ENCODE assay signal across 18 cellular contexts in genomic region chr9:131233989-131234388, GRCh38. TPM values are rescaled to one million over a fixed set of nuclear protein-coding genes. Genes with fewer than 3 reads are reported as not detected.
DNase-seq lines count a peak whose midpoint lies in the region; ATAC-seq, FAIRE-seq and TF ChIP-seq lines count a peak whose summit lies in the region.
"Had no signal": no experiment of that assay in that cellular context is flagged by ENCODE, and none has a peak within 500 bp of the region (broad histone marks: within the 10 kb centered on the region; RNA-seq: fewer than 3 reads in every experiment).

No MANE protein-coding gene starts in this region.

- H3K36me3 ChIP-seq in heart right ventricle: peaks cover 0 to 68% (median 28%) of the 10 kb centered on the region in 9 donors
- peaks cover 9 to 51% of the 10 kb centered on the region in 2 experiments for H3K36me3 ChIP-seq in SK-N-SH (replicated peaks in 1 of 2; ENCODE audit: control insufficient read depth in 1 of 2, insufficient read depth in 2 of 2, low read length in 1 of 2)

- no peaks in the 10 kb centered on the region for H3K79me2 ChIP-seq in SK-N-SH (ENCODE audit: insufficient read depth)

- no peaks in the 10 kb centered on the region for H3F3A ChIP-seq in SK-N-SH (replicated peaks; ENCODE audit: insufficient read depth)

- H3K9ac ChIP-seq in SK-N-SH: no peak overlapping the region

- peak overlapping the region; percentile 58 for H3K4me3 Mint-ChIP-seq in activated CD4-positive, alpha-beta memory T cell treated with anti-CD3 and anti-CD28 coated beads for 36 hours
- peak overlapping the region; percentile 15 for H3K4me3 Mint-ChIP-seq in endothelial cell (ENCODE audit: unreplicated experiment)
- no peak overlapping the region for H3K4me3 Mint-ChIP-seq in stimulated activated memory B cell treated with anti-CD40 and anti-IgM and Interleukin-4, amounts not matched to agents 10 μg/mL and 1 μg/mL and 100 μg/mL, for 72 hours
- H3K4me3 Mint-ChIP-seq: H9, nephron had no signal

- TF ChIP-seq EP300 in SK-N-SH (IDR thresholded peaks at IDR 0.05; ENCODE audit: borderline replicate concordance in 1 of 2, low read depth in 1 of 2, low read length in 1 of 2): no peak

- H4K20me1 ChIP-seq in SK-N-SH (ENCODE audit: insufficient read depth): no peaks in the 10 kb centered on the region

- H3K9me3 Mint-ChIP-seq in activated CD4-positive, alpha-beta memory T cell treated with anti-CD3 and anti-CD28 coated beads for 36 hours: no peaks in the 10 kb centered on the region
- no peaks in the 10 kb centered on the region for H3K9me3 Mint-ChIP-seq in endothelial cell (ENCODE audit: unreplicated experiment)
- no peaks in the 10 kb centered on the region for H3K9me3 Mint-ChIP-seq in stimulated activated memory B cell treated with anti-CD40 and anti-IgM and Interleukin-4, amounts not matched to agents 10 μg/mL and 1 μg/mL and 100 μg/mL, for 72 hours
- H3K9me3 Mint-ChIP-seq: H9, nephron had no signal

- 80 to 85% methylated on average over 9 of the region's 9 CpGs for WGBS in heart right ventricle, 2 donors
- WGBS in SK-N-SH (ENCODE audit: low lambda C conversion rate): 91% methylated on average over 9 of the region's 9 CpGs

- no peak for DNase-seq in heart right ventricle
- DNase-seq in cardiac septum (ENCODE audit: low spot score): no peak
- DNase-seq in activated CD4-positive, alpha-beta memory T cell treated with anti-CD3 and anti-CD28 coated beads for 36 hours: peak; percentile 41
- DNase-seq in endothelial cell (ENCODE audit: low spot score): no peak
- DNase-seq in NK-92 treated with Interleukin-12 subunit alpha and Interleukin-12 subunit beta, amount 100 ng/mL, for 24 hours (lab: John Stamatoyannopoulos, UW): no peak
- no peak for DNase-seq in SK-N-SH
- DNase-seq in GM19239 (ENCODE audit: insufficient read length, low spot score): no peak
- DNase-seq: adrenal gland; H9; NCI-H187; NCI-H226; stimulated activated CD4-positive, alpha-beta T cell treated with anti-CD3 and anti-CD28 coated beads, Interleukin-4, amount 100 ng/mL, for 1 hour had no signal

- H3K9me3 ChIP-seq in heart right ventricle (no peaks in the 10 kb centered on the region), SK-N-SH (no peaks in the 10 kb centered on the region)
- H3K9me3 ChIP-seq: adrenal gland had no signal

- CTCF ChIA-PET in activated CD4-positive, alpha-beta memory T cell treated with anti-CD3 and anti-CD28 coated beads for 36 hours (lab: Charles Lee): interaction anchor here (1.5 kb wide), 1 partner anchor 103 kb away, joined by 4 read pairs; no protein-coding TSS in a partner anchor
- CTCF ChIA-PET in SK-N-SH (lab: Yijun Ruan, JAX): interaction anchor here (0.7 to 2.9 kb wide), 3 partner anchors 8 to 102 kb away, joined by 3 to 18 read pairs (median 3); no protein-coding TSS in a partner anchor

- no peak overlapping the region for H2AFZ ChIP-seq in SK-N-SH (ENCODE audit: low read depth)

- H3K36me3 Mint-ChIP-seq in activated CD4-positive, alpha-beta memory T cell treated with anti-CD3 and anti-CD28 coated beads for 36 hours: peaks cover 25% of the 10 kb centered on the region
- peaks cover 31% of the 10 kb centered on the region for H3K36me3 Mint-ChIP-seq in endothelial cell (ENCODE audit: low read depth, unreplicated experiment)
- H3K36me3 Mint-ChIP-seq in stimulated activated memory B cell treated with anti-CD40 and anti-IgM and Interleukin-4, amounts not matched to agents 10 μg/mL and 1 μg/mL and 100 μg/mL, for 72 hours: peaks cover 45% of the 10 kb centered on the region

- H3K27ac Mint-ChIP-seq in activated CD4-positive, alpha-beta memory T cell treated with anti-CD3 and anti-CD28 coated beads for 36 hours: peak overlapping the region; percentile 83
- H3K27ac Mint-ChIP-seq in endothelial cell (ENCODE audit: unreplicated experiment): no peak overlapping the region
- H3K27ac Mint-ChIP-seq in stimulated activated memory B cell treated with anti-CD40 and anti-IgM and Interleukin-4, amounts not matched to agents 10 μg/mL and 1 μg/mL and 100 μg/mL, for 72 hours: peak overlapping the region; percentile 10
- H3K27ac Mint-ChIP-seq: H9, nephron had no signal

- H3K27ac ChIP-seq in heart right ventricle: peak overlapping the region in 8 of 10 donors; percentile 72 to 95 (median 90)
- H3K27ac ChIP-seq in SK-N-SH (ENCODE audit: low read depth in 2 of 2, low read length in 1 of 2): no peak overlapping the region
- H3K27ac ChIP-seq: adrenal gland, HL-60, VCaP had no signal

- no peaks in the 10 kb centered on the region for H3K27me3 Mint-ChIP-seq in activated CD4-positive, alpha-beta memory T cell treated with anti-CD3 and anti-CD28 coated beads for 36 hours
- H3K27me3 Mint-ChIP-seq in endothelial cell (ENCODE audit: unreplicated experiment): no peaks in the 10 kb centered on the region
- H3K27me3 Mint-ChIP-seq in stimulated activated memory B cell treated with anti-CD40 and anti-IgM and Interleukin-4, amounts not matched to agents 10 μg/mL and 1 μg/mL and 100 μg/mL, for 72 hours: no peaks in the 10 kb centered on the region

- H3K4me1 ChIP-seq in heart right ventricle: peaks cover 10 to 55% (median 45%) of the 10 kb centered on the region in 9 donors
- peaks cover 0 to 39% of the 10 kb centered on the region in 2 experiments; a peak in 1 of 4 replicates for H3K4me1 ChIP-seq in SK-N-SH (ENCODE audit: control insufficient read depth in 1 of 2, insufficient read depth in 2 of 2, low read depth in 1 of 2, low read length in 1 of 2)

- TF ChIP-seq RAD21 in SK-N-SH (IDR thresholded peaks at IDR 0.05; ENCODE audit: low read length): no peak

- no peak for TF ChIP-seq CTCF in heart right ventricle (IDR thresholded peaks at IDR 0.05)
- no peak for TF ChIP-seq CTCF in endothelial cell (IDR thresholded peaks at IDR 0.05; ENCODE audit: unreplicated experiment)
- TF ChIP-seq CTCF in SK-N-SH (IDR thresholded peaks at IDR 0.05): no peak

- H3K9me2 ChIP-seq in SK-N-SH: no peaks in the 10 kb centered on the region

- no peak overlapping the region for H3K4me2 ChIP-seq in SK-N-SH

- peaks cover 47% of the 10 kb centered on the region for H3K4me1 Mint-ChIP-seq in activated CD4-positive, alpha-beta memory T cell treated with anti-CD3 and anti-CD28 coated beads for 36 hours (ENCODE audit: low read depth)
- peaks cover 14% of the 10 kb centered on the region for H3K4me1 Mint-ChIP-seq in endothelial cell (ENCODE audit: unreplicated experiment)
- H3K4me1 Mint-ChIP-seq in stimulated activated memory B cell treated with anti-CD40 and anti-IgM and Interleukin-4, amounts not matched to agents 10 μg/mL and 1 μg/mL and 100 μg/mL, for 72 hours: peaks cover 11% of the 10 kb centered on the region

- H3K4me3 ChIP-seq in heart right ventricle (no peak overlapping the region), SK-N-SH (ENCODE audit: low read depth in 2 of 2, low read length in 1 of 2) (no peak overlapping the region)
- H3K4me3 ChIP-seq: adrenal gland, lung had no signal

- intact Hi-C loops in heart right ventricle (cut with DNase I): loop anchor here in 3 of 10 donors (5.0 to 10.0 kb wide), 2 partner anchors 57 to 101 kb away; no protein-coding TSS in a partner anchor
- intact Hi-C loops in cardiac septum (cut with DNase I): loop anchor here (2.0 to 5.0 kb wide), 2 partner anchors 57 to 101 kb away; no protein-coding TSS in a partner anchor
- intact Hi-C loops in activated CD4-positive, alpha-beta memory T cell treated with anti-CD3 and anti-CD28 coated beads for 36 hours (cut with micrococcal nuclease): no loop called here

- POLR2A ChIA-PET in activated CD4-positive, alpha-beta memory T cell treated with anti-CD3 and anti-CD28 coated beads for 36 hours (lab: Charles Lee): interaction anchor here (0.8 to 1.8 kb wide), 2 partner anchors 19 to 22 kb away, joined by 3 to 5 read pairs; no protein-coding TSS in a partner anchor
- POLR2A ChIA-PET in SK-N-SH (lab: Yijun Ruan, JAX): no interaction called here

- ATAC-seq in heart right ventricle: no peak
- no peak for ATAC-seq in stimulated activated memory B cell treated with anti-CD40 and anti-IgM and Interleukin-4, amounts not matched to agents 10 μg/mL and 1 μg/mL and 100 μg/mL, for 72 hours

- H3K27me3 ChIP-seq in heart right ventricle (no peaks in the 10 kb centered on the region), SK-N-SH (ENCODE audit: insufficient read depth) (no peaks in the 10 kb centered on the region)
- H3K27me3 ChIP-seq: adrenal gland had no signal

- FAIRE-seq in GM19239 (lab: Jason Lieb, UNC): no peak
- FAIRE-seq: D721Med had no signal

TF ChIP-seq in SK-N-SH, 30 proteins besides CTCF, POLR2A, EP300 and RAD21 (continues in another document):
- TF ChIP-seq MAX (IDR thresholded peaks at IDR 0.05; ENCODE audit: low read depth): no peak
- TF ChIP-seq USF2 (IDR thresholded peaks at IDR 0.05; ENCODE audit: borderline replicate concordance, low read depth, low read length): no peak

RNA-seq across cellular contexts. Expression of gene FAM78A, which starts 42.3 kb away (rescaled TPM):
- total RNA-seq in heart right ventricle: 10 to 100 TPM; 21.0 to 53.1 (median 32.3) TPM
- polyA plus RNA-seq in heart right ventricle: 10 to 100 TPM in 1 of 2 donors, 1 to 10 TPM in 1; 7.0 to 27.3 TPM
- total RNA-seq in cardiac septum: 27.2 TPM
- 10 to 100 TPM; 34.0 to 36.2 TPM for total RNA-seq in activated CD4-positive, alpha-beta memory T cell treated with anti-CD3 and anti-CD28 coated beads for 36 hours
- 73.4 TPM for total RNA-seq in endothelial cell (ENCODE audit: unreplicated experiment)
- 1.0 and 1.5 TPM in 2 replicates for polyA plus RNA-seq in SK-N-SH (2012; rRNA removed)
- polyA plus RNA-seq in SK-N-SH (2012; cell fraction: cytosol; rRNA removed): 0.37 and 1.1 TPM in 2 replicates
- polyA plus RNA-seq in SK-N-SH (2012; cell fraction: nucleus; rRNA removed): 1.00 and 1.3 TPM in 2 replicates

RNA-seq across cellular contexts. Expression of gene PLPP7, which starts 55.5 kb away (rescaled TPM):
- total RNA-seq in heart right ventricle: 100 to 1,000 TPM in 5 of 10 donors, 10 to 100 TPM in 5; 76.1 to 140 (median 102) TPM
- 100 to 1,000 TPM in 1 of 2 donors, 10 to 100 TPM in 1; 42.6 to 129 TPM for polyA plus RNA-seq in heart right ventricle
- 78.7 TPM for total RNA-seq in cardiac septum
- total RNA-seq in activated CD4-positive, alpha-beta memory T cell treated with anti-CD3 and anti-CD28 coated beads for 36 hours: not detected
- 4.9 TPM for total RNA-seq in endothelial cell (ENCODE audit: unreplicated experiment)
- polyA plus RNA-seq in SK-N-SH (2012; rRNA removed): 8.6 and 8.8 TPM in 2 replicates
- 4.0 and 6.4 TPM in 2 replicates for polyA plus RNA-seq in SK-N-SH (2012; cell fraction: cytosol; rRNA removed)
- 8.9 and 10.5 TPM in 2 replicates for polyA plus RNA-seq in SK-N-SH (2012; cell fraction: nucleus; rRNA removed)

Comparison
In these comparisons a context has a peak if more than half of its experiments do, and no peak if none do; other contexts are left out.
1. H3K27ac ChIP-seq: peak in heart right ventricle (8 of 10); none in SK-N-SH (0 of 2).
2. RNA of gene PLPP7, which starts 55.5 kb away (total RNA-seq): 76.1 to 140 TPM in heart right ventricle and 78.7 TPM in cardiac septum (single experiment); 4.9 TPM in endothelial cell (single experiment) and not detected in activated CD4-positive, alpha-beta memory T cell treated with anti-CD3 and anti-CD28 coated beads for 36 hours; every median in the first group is over 10 times any median in the second.